1 cellular context compared by ENCODE assay signal in genomic region chr6:75284285-75285155, GRCh38.
TF ChIP-seq lines count a peak whose summit lies in the region.

TMEM30A (minus strand) TSS chr6:75284792; CDS start chr6:75284638, 154 bp downstream.

TF ChIP-seq in A549, 52 proteins besides CTCF, POLR2A, EP300 and RAD21 (continued from another document):
- TF ChIP-seq E2F6 (IDR thresholded peaks at IDR 0.05; ENCODE audit: borderline replicate concordance, low read depth) (no peak), SMC3 (IDR thresholded peaks at IDR 0.05) (no peak), ATOH8 (CRISPR knock-in tag; IDR thresholded peaks at IDR 0.05; ENCODE audit: low read depth) (no peak), HDAC2 (IDR thresholded peaks at IDR 0.05) (no peak), HOXA7 (CRISPR knock-in tag; IDR thresholded peaks at IDR 0.05) (no peak), PHF8 (IDR thresholded peaks at IDR 0.05; ENCODE audit: borderline replicate concordance, low read depth) (no peak; the same call in 1 of the 2 replicates), REST (IDR thresholded peaks at IDR 0.05) (no peak), BCL3 (IDR thresholded peaks at IDR 0.05) (no peak), ZC3H11A (IDR thresholded peaks at IDR 0.05) (no peak), MAX (IDR thresholded peaks at IDR 0.05) (peak; percentile 60), ZSCAN20 (CRISPR knock-in tag; IDR thresholded peaks at IDR 0.05) (no peak)
